In genomic region chr19:57320180-57321084, GRCh38 we compare ENCODE assay signal across 8 cellular contexts. TPM values are rescaled to one million over a fixed set of nuclear protein-coding genes. Genes with fewer than 3 reads are reported as not detected.
DNase-seq lines count a peak whose midpoint lies in the region; ATAC-seq and TF ChIP-seq lines count a peak whose summit lies in the region.

Gene ZNF543 (plus strand): TSS chr19:57320472. CDS start chr19:57320854, 382 bp downstream.

- WGBS in suprapubic skin: under 1% methylated on average over 61 of the region's 71 CpGs

- H3K4me1 Mint-ChIP-seq in activated naive CD4-positive, alpha-beta T cell treated with anti-CD3 and anti-CD28 coated beads, Interleukin-2, amount 50 U/mL, for 24 hours: peaks cover 29% of the 10 kb centered on the region

- H3K27me3 Mint-ChIP-seq in activated naive CD4-positive, alpha-beta T cell treated with anti-CD3 and anti-CD28 coated beads, Interleukin-2, amount 50 U/mL, for 24 hours: peaks cover 14% of the 10 kb centered on the region

- DNase-seq in NCI-H1048 (lab: John Stamatoyannopoulos, UW) (peak; percentile 84), SK-N-MC (ENCODE audit: low read depth, low spot score) (peak; percentile 58), glomerular endothelial cell (ENCODE audit: extremely low read depth, low read depth, low spot score) (peak; percentile 75), nucleus accumbens (lab: John Stamatoyannopoulos, UW) (peak; percentile 35 to 97 (median 92)), suprapubic skin (ENCODE audit: low spot score in 2 of 2) (peak; percentile 96 to 97)

- H3K27me3 ChIP-seq in suprapubic skin: peaks cover 9% of the 10 kb centered on the region

- TF ChIP-seq CTCF in suprapubic skin (IDR thresholded peaks at IDR 0.05): no peak

- peak within 1 kb of the TSS; percentile 97 for H3K4me3 Mint-ChIP-seq in activated naive CD4-positive, alpha-beta T cell treated with anti-CD3 and anti-CD28 coated beads, Interleukin-2, amount 50 U/mL, for 24 hours

- peak within 1 kb of the TSS; percentile 96 for H3K27ac Mint-ChIP-seq in activated naive CD4-positive, alpha-beta T cell treated with anti-CD3 and anti-CD28 coated beads, Interleukin-2, amount 50 U/mL, for 24 hours

- peaks cover 45% of the 10 kb centered on the region for H3K36me3 Mint-ChIP-seq in activated naive CD4-positive, alpha-beta T cell treated with anti-CD3 and anti-CD28 coated beads, Interleukin-2, amount 50 U/mL, for 24 hours

- H3K4me1 ChIP-seq in suprapubic skin: peaks cover 26% of the 10 kb centered on the region

- peaks cover 36% of the 10 kb centered on the region for H3K9me3 Mint-ChIP-seq in activated naive CD4-positive, alpha-beta T cell treated with anti-CD3 and anti-CD28 coated beads, Interleukin-2, amount 50 U/mL, for 24 hours

- peak; percentile 95 for ATAC-seq in HG02571 (IDR thresholded peaks at IDR 0.05; ENCODE audit: unreplicated experiment)

- H3K9me3 ChIP-seq in SK-N-MC (ENCODE audit: low read depth, low read length): no peaks in the 10 kb centered on the region
- no peaks in the 10 kb centered on the region for H3K9me3 ChIP-seq in suprapubic skin

- TF ChIP-seq EP300 in suprapubic skin (IDR thresholded peaks at IDR 0.05): no peak

- H3K9ac ChIP-seq in SK-N-MC (ENCODE audit: insufficient read length): peak within 1 kb of the TSS; percentile 98

- H3K36me3 ChIP-seq in SK-N-MC (ENCODE audit: insufficient read depth, low read length): peaks cover 26% of the 10 kb centered on the region
- H3K36me3 ChIP-seq in suprapubic skin: peaks cover 24% of the 10 kb centered on the region

- peak in 1 of 2 donors; percentile 66 for TF ChIP-seq POLR2A in suprapubic skin (IDR thresholded peaks at IDR 0.05)

- H3K27ac ChIP-seq in SK-N-MC (peak within 1 kb of the TSS; percentile 70), suprapubic skin (peak within 1 kb of the TSS; percentile 73)

- H3K4me3 ChIP-seq in GM08714 (ENCODE audit: low read length) (peak within 1 kb of the TSS; percentile 83), SK-N-MC (peak within 1 kb of the TSS; percentile 93), suprapubic skin (peak within 1 kb of the TSS; percentile 68)

RNA-seq across cellular contexts. Expression of gene ZNF543, which starts in this region (rescaled TPM):
- total RNA-seq in glomerular endothelial cell (6.2 and 8.3 TPM in 2 replicates), suprapubic skin (10 to 100 TPM in 3 of 4 donors, 1 to 10 TPM in 1; 9.8 to 15.8 (median 11.6) TPM)

Comparison
In these comparisons a context has a peak if more than half of its experiments do, and no peak if none do; other contexts are left out.
1. Peak in every context shown above with its lines: DNase-seq, ATAC-seq, H3K4me3 ChIP-seq and H3K27ac ChIP-seq.